Comparison of ENCODE assay signal across 8 cellular contexts in genomic region chr18:36179562-36180334, GRCh38. TPM values are rescaled to one million over a fixed set of nuclear protein-coding genes. Genes with fewer than 3 reads are reported as not detected.
A peak's percentile ranks its signal among the peaks of the same experiment; 100 is the strongest.
DNase-seq lines count a peak whose midpoint lies in the region; ATAC-seq and TF ChIP-seq lines count a peak whose summit lies in the region.

No MANE protein-coding gene starts in this region.

- no peaks in the 10 kb centered on the region for H3K9me3 ChIP-seq in T-helper 17 cell (ENCODE audit: control insufficient read depth, low read length, poor library complexity, severe bottlenecking)

- no peak overlapping the region for H3K4me3 ChIP-seq in retinal pigment epithelial cell (ENCODE audit: low read length)

- TF ChIP-seq CTCF in retinal pigment epithelial cell (conservative IDR thresholded peaks at IDR 0.05; ENCODE audit: low read depth, low read length) = no peak

- no peaks in the 10 kb centered on the region for H3K9me3 Mint-ChIP-seq in natural killer cell treated with Interleukin-12 subunit alpha and Interleukin-12 subunit beta and Interleukin-15 and Interleukin-18, amount 100 ng/mL, for 72 hours

- H3K36me3 Mint-ChIP-seq in T-helper 17 cell (ENCODE audit: low read depth) = peaks cover 7% of the 10 kb centered on the region
- peaks cover 10% of the 10 kb centered on the region for H3K36me3 Mint-ChIP-seq in natural killer cell treated with Interleukin-12 subunit alpha and Interleukin-12 subunit beta and Interleukin-15 and Interleukin-18, amount 100 ng/mL, for 72 hours

- peaks cover 23% of the 10 kb centered on the region for H3K4me1 Mint-ChIP-seq in T-helper 17 cell
- peaks cover 6 to 7% of the 10 kb centered on the region in 2 donors for H3K4me1 Mint-ChIP-seq in natural killer cell treated with Interleukin-12 subunit alpha and Interleukin-12 subunit beta and Interleukin-15 and Interleukin-18, amount 100 ng/mL, for 72 hours (ENCODE audit: low read depth in 2 of 2)

- no peak overlapping the region for H3K27ac Mint-ChIP-seq in T-helper 17 cell
- no peak overlapping the region for H3K27ac Mint-ChIP-seq in natural killer cell treated with Interleukin-12 subunit alpha and Interleukin-12 subunit beta and Interleukin-15 and Interleukin-18, amount 100 ng/mL, for 72 hours

- DNase-seq in GM03348 (ENCODE audit: low spot score) (peak; percentile 53), T-helper 17 cell (no peak), germinal center (ENCODE audit: low spot score) (peak; percentile 39), retinal pigment epithelial cell (ENCODE audit: low read depth) (peak; percentile 57)
- no peak for DNase-seq in natural killer cell treated with Interleukin-12 subunit alpha and Interleukin-12 subunit beta and Interleukin-15 and Interleukin-18, amount 100 ng/mL, for 72 hours (ENCODE audit: low spot score)

- no peak overlapping the region for H3K4me3 Mint-ChIP-seq in T-helper 17 cell
- no peak overlapping the region for H3K4me3 Mint-ChIP-seq in natural killer cell treated with Interleukin-12 subunit alpha and Interleukin-12 subunit beta and Interleukin-15 and Interleukin-18, amount 100 ng/mL, for 72 hours

- ATAC-seq in T-helper 17 cell (peak; percentile 25), GM19395 (IDR thresholded peaks at IDR 0.05; ENCODE audit: unreplicated experiment) (no peak), GM18861 (IDR thresholded peaks at IDR 0.05; ENCODE audit: unreplicated experiment) (no peak), GM21528 (IDR thresholded peaks at IDR 0.05; ENCODE audit: low FRiP score, unreplicated experiment) (no peak)
- no peak for ATAC-seq in natural killer cell treated with Interleukin-12 subunit alpha and Interleukin-12 subunit beta and Interleukin-15 and Interleukin-18, amount 100 ng/mL, for 72 hours

- no peaks in the 10 kb centered on the region for H3K27me3 Mint-ChIP-seq in T-helper 17 cell
- peaks cover 0 to 3% of the 10 kb centered on the region in 2 donors for H3K27me3 Mint-ChIP-seq in natural killer cell treated with Interleukin-12 subunit alpha and Interleukin-12 subunit beta and Interleukin-15 and Interleukin-18, amount 100 ng/mL, for 72 hours

RNA-seq across cellular contexts. Expression of gene MOCOS, which starts 7.5 kb away (rescaled TPM):
- total RNA-seq in T-helper 17 cell = under 1 TPM in 1 of 2 donors, not detected in 1; 0.30 TPM
- under 1 TPM in 1 of 2 donors, not detected in 1; 0.24 TPM for total RNA-seq in natural killer cell treated with Interleukin-12 subunit alpha and Interleukin-12 subunit beta and Interleukin-15 and Interleukin-18, amount 100 ng/mL, for 72 hours

RNA-seq across cellular contexts. Expression of gene ELP2, which starts 50.0 kb away (rescaled TPM):
- total RNA-seq in T-helper 17 cell = 100 to 1,000 TPM; 147 to 152 TPM
- 10 to 100 TPM; 72.3 to 92.9 TPM for total RNA-seq in natural killer cell treated with Interleukin-12 subunit alpha and Interleukin-12 subunit beta and Interleukin-15 and Interleukin-18, amount 100 ng/mL, for 72 hours

RNA-seq across cellular contexts. Expression of gene SLC39A6, which starts 50.6 kb away (rescaled TPM):
- total RNA-seq in T-helper 17 cell = 10 to 100 TPM; 14.4 to 16.3 TPM
- 10 to 100 TPM; 34.7 to 36.1 TPM for total RNA-seq in natural killer cell treated with Interleukin-12 subunit alpha and Interleukin-12 subunit beta and Interleukin-15 and Interleukin-18, amount 100 ng/mL, for 72 hours

Comparison
In these comparisons a context has a peak if more than half of its experiments do, and no peak if none do; other contexts are left out.
1. DNase-seq: peak in GM03348 (single experiment), germinal center (single experiment) and retinal pigment epithelial cell (single experiment); none in T-helper 17 cell (0 of 3) and natural killer cell treated with Interleukin-12 subunit alpha and Interleukin-12 subunit beta and Interleukin-15 and Interleukin-18, amount 100 ng/mL, for 72 hours (single experiment).